18 cellular contexts compared by ENCODE assay signal in genomic region chr15:99668533-99669182, GRCh38.
DNase-seq lines count a peak whose midpoint lies in the region; ATAC-seq, FAIRE-seq and TF ChIP-seq lines count a peak whose summit lies in the region.
"Had no signal": no experiment of that assay in that cellular context is flagged by ENCODE, and none has a peak within 500 bp of the region (broad histone marks: within the 10 kb centered on the region; RNA-seq: fewer than 3 reads in every experiment).

No MANE protein-coding gene starts in this region.

- whole genome bisulfite sequencing in HepG2 (ENCODE audit: low lambda C conversion rate): 68% methylated on average over 2 of the region's 2 CpGs

- DNase-seq in HuH-7 (ENCODE audit: low spot score) (peak; percentile 8), Right ventricle myocardium superior (no peak), HepG2 (ENCODE audit: low spot score) (peak; percentile 4)
- no peak for DNase-seq in activated CD8-positive, alpha-beta memory T cell treated with anti-CD3 and anti-CD28 coated beads, Interleukin-2, amount 50 U/mL, for 48 hours
- DNase-seq: BE2C; CD4-positive, alpha-beta memory T cell; GF-D8; IMR-90; NCI-H187 treated with DMSO at 0.1 percent for 48 hours; NCI-H2171; NCI-H446 treated with DMSO at 0.1 percent for 48 hours; NCI-H748 treated with DMSO at 0.1 percent for 48 hours; SHP77 treated with DMSO at 0.1 percent for 48 hours had no signal

- no peak for TF ChIP-seq POLR2A in HepG2 (IDR thresholded peaks at IDR 0.05; ENCODE audit: insufficient read depth in 1 of 2, low read depth in 2 of 2, low read length in 2 of 2)

- no TSS peak for BruUV-seq in HepG2 (replicated peaks; lab: Mats Ljungman, UMichigan)

- no peaks in the 10 kb centered on the region for H3K79me2 ChIP-seq in HepG2 (ENCODE audit: insufficient read depth, low read length)

- peak overlapping the region; percentile 16; the same call in 1 of the 2 replicates for H3K4me2 ChIP-seq in HepG2 (ENCODE audit: low read depth, low read length)
- H3K4me2 ChIP-seq: GM23338 had no signal

- POLR2A ChIA-PET in HepG2 (lab: Yijun Ruan, JAX): interaction anchor here (2.3 kb wide), 1 partner anchor 65 kb away, joined by 10 read pairs; the partner anchor contains the start of gene LYSMD4

- H3K4me3 ChIP-seq in HepG2 (replicated peaks in 1 of 3; ENCODE audit: insufficient read depth in 1 of 3, low read depth in 2 of 3, low read length in 3 of 3) (no peak overlapping the region), rectal smooth muscle tissue (ENCODE audit: low read length) (no peak overlapping the region)
- H3K4me3 ChIP-seq: GM23338 had no signal

- intact Hi-C loops in Right ventricle myocardium superior (cut with DNase I): no loop called here
- intact Hi-C loops in HepG2 (cut with micrococcal nuclease; ENCODE audit: unreplicated experiment): no loop called here

- TF ChIP-seq CTCF in HepG2 (CRISPR knock-in tag; IDR thresholded peaks at IDR 0.05): no peak

- H3K9me3 ChIP-seq in HepG2 (ENCODE audit: low read length): no peaks in the 10 kb centered on the region
- H3K9me3 ChIP-seq: BE2C had no signal

- CTCF ChIA-PET in HepG2 (lab: Yijun Ruan, JAX; ENCODE audit: low intra/inter-chr PET ratio, low total read pairs): no interaction called here

- peaks cover 2 to 11% of the 10 kb centered on the region in 2 experiments; a peak in 2 of 5 replicates for H3K36me3 ChIP-seq in HepG2 (replicated peaks in 1 of 2; ENCODE audit: control insufficient read depth in 1 of 2, insufficient read depth in 2 of 2, low read length in 2 of 2)
- H3K36me3 ChIP-seq in rectal smooth muscle tissue (ENCODE audit: control insufficient read depth, insufficient read depth, low read length): no peaks in the 10 kb centered on the region

- no peaks in the 10 kb centered on the region for H3K27me3 ChIP-seq in HepG2 (ENCODE audit: control insufficient read depth in 1 of 2, insufficient read depth in 2 of 2, low read length in 2 of 2)
- no peaks in the 10 kb centered on the region for H3K27me3 ChIP-seq in rectal smooth muscle tissue (ENCODE audit: control insufficient read depth, insufficient read depth, low read length)
- H3K27me3 ChIP-seq: BE2C had no signal

- in situ Hi-C loops in HepG2 (cut with HindIII; ENCODE audit: extremely low pct_ligation_motif_present, low pct_unique_long_range_greater_than_20kb): no loop called here

- TF ChIP-seq EP300 in HepG2 (IDR thresholded peaks at IDR 0.05; ENCODE audit: low read depth in 2 of 2, low read length in 2 of 2) (no peak), HepG2 (CRISPR knock-in tag; IDR thresholded peaks at IDR 0.05; ENCODE audit: borderline replicate concordance) (no peak)

- H3K27ac ChIP-seq in HepG2 (ENCODE audit: extremely low read length, insufficient read depth, low read length) (peak overlapping the region; percentile 54), rectal smooth muscle tissue (ENCODE audit: low read depth, low read length) (peak overlapping the region; percentile 77)

- no peak for TF ChIP-seq RAD21 in HepG2 (CRISPR knock-in tag; IDR thresholded peaks at IDR 0.05)

- H3K4me1 ChIP-seq in HepG2 (ENCODE audit: insufficient read depth, low read length) (peaks cover 28% of the 10 kb centered on the region), rectal smooth muscle tissue (ENCODE audit: control insufficient read depth, insufficient read depth, low read length) (peaks cover 3% of the 10 kb centered on the region)
- H3K4me1 ChIP-seq: BE2C had no signal

- ATAC-seq in Right ventricle myocardium superior (ENCODE audit: poor library complexity) (peak; percentile 62), HepG2 (peak; percentile 42), HG02973 (IDR thresholded peaks at IDR 0.05; ENCODE audit: unreplicated experiment) (no peak), GM18870 (IDR thresholded peaks at IDR 0.05; ENCODE audit: unreplicated experiment) (no peak)
- ATAC-seq: GM23338, Panc1 had no signal

- FAIRE-seq in HepG2 (lab: Jason Lieb, UNC): no peak

- no peak overlapping the region for H2AFZ ChIP-seq in HepG2 (ENCODE audit: low read length)
- H2AFZ ChIP-seq: GM23338 had no signal

- H4K20me1 ChIP-seq in HepG2 (ENCODE audit: insufficient read depth, low read length): no peaks in the 10 kb centered on the region

- H3K9ac ChIP-seq in HepG2 (ENCODE audit: insufficient read depth, low read depth, low read length) (no peak overlapping the region), rectal smooth muscle tissue (ENCODE audit: low read length) (no peak overlapping the region)

TF ChIP-seq in HepG2, 621 proteins besides CTCF, POLR2A, EP300 and RAD21:
- TF ChIP-seq NR2F6 (IDR thresholded peaks at IDR 0.05) (no peak), NR2F6 (CRISPR knock-in tag; IDR thresholded peaks at IDR 0.05) (no peak), TFAP4 (IDR thresholded peaks at IDR 0.05; ENCODE audit: borderline replicate concordance, low read depth) (no peak), TOPORS (CRISPR knock-in tag; IDR thresholded peaks at IDR 0.05) (no peak), ZNF740 (CRISPR knock-in tag; IDR thresholded peaks at IDR 0.05) (no peak), ZNF577 (CRISPR knock-in tag; IDR thresholded peaks at IDR 0.05; ENCODE audit: borderline replicate concordance, low read depth) (no peak), NPAS2 (CRISPR knock-in tag; IDR thresholded peaks at IDR 0.05; ENCODE audit: borderline replicate concordance) (no peak)
TF ChIP-seq in HepG2: peak in this region for 0.

Comparison
In these comparisons a context has a peak if more than half of its experiments do, and no peak if none do; other contexts are left out.
1. DNase-seq: peak in HuH-7 (single experiment) and HepG2 (single experiment); none in Right ventricle myocardium superior (single experiment) and activated CD8-positive, alpha-beta memory T cell treated with anti-CD3 and anti-CD28 coated beads, Interleukin-2, amount 50 U/mL, for 48 hours (single experiment).
2. ATAC-seq: peak in Right ventricle myocardium superior (single experiment) and HepG2 (single experiment); none in HG02973 (single experiment) and GM18870 (single experiment).